In the genomic region with DNA sequence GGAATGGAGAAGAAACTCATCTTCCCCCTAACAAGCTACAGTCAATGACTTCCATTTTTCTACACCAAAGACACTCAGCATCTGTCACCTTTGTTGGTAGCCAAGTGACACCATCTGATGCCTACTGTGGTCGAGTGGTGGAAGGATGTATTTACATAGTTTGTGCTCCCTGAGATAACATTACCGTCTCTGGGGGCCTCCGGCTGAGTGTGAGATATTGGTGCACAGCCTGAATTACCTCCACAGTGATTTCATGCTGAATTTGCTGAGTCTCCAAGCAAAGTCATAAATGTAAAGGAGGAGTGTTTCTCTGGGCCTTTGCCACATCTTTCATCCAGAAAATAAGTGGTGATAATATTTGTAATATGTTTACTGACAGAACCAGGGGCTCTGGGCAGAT, we compare ENCODE assay signal across 20 cellular contexts.
DNase-seq lines count a peak whose midpoint lies in the region; ATAC-seq and TF ChIP-seq lines count a peak whose summit lies in the region.
"Had no signal": no experiment of that assay in that cellular context is flagged by ENCODE, and none has a peak within 500 bp of the region (broad histone marks: within the 10 kb centered on the region; RNA-seq: fewer than 3 reads in every experiment).

No MANE protein-coding gene starts in this region.

- ATAC-seq in GM21786 (IDR thresholded peaks at IDR 0.05; ENCODE audit: unreplicated experiment) (no peak), GM18907 (IDR thresholded peaks at IDR 0.05; ENCODE audit: unreplicated experiment) (no peak)
- ATAC-seq: Right ventricle myocardium inferior, T-cell had no signal

- no peak for TF ChIP-seq CTCF in testis (IDR thresholded peaks at IDR 0.05)

- no peak for TF ChIP-seq POLR2A in testis (IDR thresholded peaks at IDR 0.05)

- H3K27ac ChIP-seq in testis, result no peak overlapping the region
- H3K27ac ChIP-seq: 22Rv1, GM23248 had no signal

- 72 to 73% methylated on average over 3 of the region's 3 CpGs for WGBS in testis, 2 donors

- intact Hi-C loops in testis (cut with DNase I; ENCODE audit: low total_unique reads), result no loop called here

- H3K36me3 ChIP-seq in testis (ENCODE audit: low read depth, missing control alignments), result no peaks in the 10 kb centered on the region

- DNase-seq in DMS 273 (lab: John Stamatoyannopoulos, UW; ENCODE audit: unreplicated experiment) (peak; percentile 6), DMS 273 treated with DMSO at 0.1 percent for 48 hours (lab: John Stamatoyannopoulos, UW) (no peak), NCI-H1092 (lab: John Stamatoyannopoulos, UW) (peak; percentile 12), NCI-H2171 treated with DMSO at 0.1 percent for 48 hours (lab: John Stamatoyannopoulos, UW) (peak; percentile 81), islet precursor cell (peak; percentile 12), testis (no peak)
- DNase-seq: AML-193; COR-L47; GF-D8; GM23248; HCEC 1CT; KBM-7; NCI-H2081 treated with DMSO at 0.1 percent for 48 hours; NCI-H526 treated with DMSO at 0.1 percent for 48 hours; NK-92 treated with Interleukin-12 subunit alpha and Interleukin-12 subunit beta, amount 100 ng/mL, for 24 hours; T-cell had no signal

- no peaks in the 10 kb centered on the region for H3K27me3 ChIP-seq in testis

- H3K4me1 ChIP-seq in testis, result no peaks in the 10 kb centered on the region

- no peaks in the 10 kb centered on the region for H3K9me3 ChIP-seq in testis

- H3K4me3 ChIP-seq in testis, result no peak overlapping the region
- H3K4me3 ChIP-seq: GM23248 had no signal

Comparison
In these comparisons a context has a peak if more than half of its experiments do, and no peak if none do; other contexts are left out.
1. DNase-seq: peak in DMS 273 (single experiment), NCI-H1092 (single experiment), NCI-H2171 treated with DMSO at 0.1 percent for 48 hours (single experiment) and islet precursor cell (single experiment); none in DMS 273 treated with DMSO at 0.1 percent for 48 hours (single experiment) and testis (single experiment).